Comparison of ENCODE assay signal across 1 cellular context in genomic region chr12:51025182-51025747, GRCh38.
TF ChIP-seq lines count a peak whose summit lies in the region.

No MANE protein-coding gene starts in this region.

TF ChIP-seq in SK-N-SH, 30 proteins besides CTCF, POLR2A, EP300 and RAD21 (continued from another document):
- TF ChIP-seq PBX3 (IDR thresholded peaks at IDR 0.05), result no peak
